ENCODE assay signal across 18 cellular contexts in genomic region chr2:105321875-105322646, GRCh38. TPM values are rescaled to one million over a fixed set of nuclear protein-coding genes. Genes with fewer than 3 reads are reported as not detected.
A peak's percentile ranks its signal among the peaks of the same experiment; 100 is the strongest.
DNase-seq lines count a peak whose midpoint lies in the region; ATAC-seq and TF ChIP-seq lines count a peak whose summit lies in the region.
"Had no signal": no experiment of that assay in that cellular context is flagged by ENCODE, and none has a peak within 500 bp of the region (broad histone marks: within the 10 kb centered on the region; RNA-seq: fewer than 3 reads in every experiment).

No MANE protein-coding gene starts in this region.

- intact Hi-C loops in left lung (cut with DNase I): no loop called here

- no peak for TF ChIP-seq CTCF in left lung (IDR thresholded peaks at IDR 0.05)

- 67 to 70% methylated on average over 3 of the region's 3 CpGs for WGBS in GM23248 (ENCODE audit: low coverage in 1 of 2, low lambda C conversion rate in 2 of 2, missing lambda C conversion rate in 2 of 2), 2 experiments

- peak overlapping the region; percentile 19 for H3K27ac Mint-ChIP-seq in T-helper 17 cell
- H3K27ac Mint-ChIP-seq: T-helper 1 cell treated with Interleukin-12 subunit alpha and Interleukin-12 subunit beta and Interleukin-4 antibody, amounts not matched to agents 30 μg/mL and 1 μg/mL, for 36 hours had no signal

- H3K4me1 Mint-ChIP-seq in activated T-cell treated with anti-CD3 and anti-CD28 coated beads, Interleukin-2, amount 50 U/mL, for 4 hours (ENCODE audit: low read depth): peaks cover 41% of the 10 kb centered on the region
- peaks cover 26% of the 10 kb centered on the region for H3K4me1 Mint-ChIP-seq in T-helper 17 cell

- H3K27ac ChIP-seq in GM23248 (no peak overlapping the region), left lung (no peak overlapping the region), substantia nigra (ENCODE audit: low read depth, low read length, poor library complexity, severe bottlenecking) (no peak overlapping the region)
- H3K27ac ChIP-seq: C4-2B, uterus had no signal

- H3K9ac ChIP-seq in GM23248: no peak overlapping the region

- H3K4me3 Mint-ChIP-seq in activated T-cell treated with anti-CD3 and anti-CD28 coated beads, Interleukin-2, amount 50 U/mL, for 4 hours: no peak overlapping the region
- no peak overlapping the region for H3K4me3 Mint-ChIP-seq in T-helper 17 cell
- H3K4me3 Mint-ChIP-seq: T-helper 1 cell treated with Interleukin-12 subunit alpha and Interleukin-12 subunit beta and Interleukin-4 antibody, amounts not matched to agents 30 μg/mL and 1 μg/mL, for 36 hours had no signal

- H3K9me2 ChIP-seq in GM23248 (ENCODE audit: insufficient read depth): no peaks in the 10 kb centered on the region

- no peak overlapping the region for H3K4me3 ChIP-seq in GM23248
- H3K4me3 ChIP-seq in left lung: no peak overlapping the region
- H3K4me3 ChIP-seq: uterus had no signal

- in situ Hi-C loops in GM23248 (cut with MboI): no loop called here

- H3K4me2 ChIP-seq in GM23248 (ENCODE audit: unreplicated experiment): no peak overlapping the region

- H3K27me3 ChIP-seq in GM23248 (replicated peaks; ENCODE audit: insufficient read depth) (no peaks in the 10 kb centered on the region), left lung (no peaks in the 10 kb centered on the region)
- H3K27me3 ChIP-seq: uterus had no signal

- H3K4me1 ChIP-seq in GM23248 (ENCODE audit: insufficient read depth) (peaks cover 25% of the 10 kb centered on the region), left lung (peaks cover 0 to 34% of the 10 kb centered on the region in 2 donors)
- H3K4me1 ChIP-seq: uterus had no signal

- H3K9me3 ChIP-seq in GM23248 (ENCODE audit: low read depth) (no peaks in the 10 kb centered on the region), T-helper 17 cell (ENCODE audit: control insufficient read depth, low read length, poor library complexity, severe bottlenecking) (no peaks in the 10 kb centered on the region), left lung (no peaks in the 10 kb centered on the region)
- H3K9me3 ChIP-seq: uterus had no signal

- ATAC-seq in activated T-cell treated with anti-CD3 and anti-CD28 coated beads, Interleukin-2, amount 50 U/mL, for 4 hours: peak; percentile 40 to 56
- no peak for ATAC-seq in T-helper 17 cell
- peak; percentile 60 for ATAC-seq in left lung
- no peak for ATAC-seq in GM18861 (IDR thresholded peaks at IDR 0.05; ENCODE audit: unreplicated experiment)
- ATAC-seq: activated CD4-positive, CD25-positive, alpha-beta regulatory T cell treated with anti-CD3 and anti-CD28 coated beads, Interleukin-2, amount 50 U/mL, for 24 hours; HCT116 had no signal

- H2AFZ ChIP-seq in GM23248: no peak overlapping the region

- 0 out of 2 replicates have a peak, but pooled peaks cover 8% of the 10 kb centered on the region for H3F3A ChIP-seq in GM23248 (ENCODE audit: insufficient read depth)

- no peak for DNase-seq in activated T-cell treated with anti-CD3 and anti-CD28 coated beads, Interleukin-2, amount 50 U/mL, for 4 hours
- DNase-seq in activated T-cell treated with anti-CD3 and anti-CD28 coated beads, Interleukin-2, amount 50 U/mL, for 48 hours: no peak
- peak; percentile 41 for DNase-seq in GM23248
- no peak for DNase-seq in T-helper 17 cell
- DNase-seq in left lung: no peak
- no peak for DNase-seq in kidney glomerular epithelial cell (lab: John Stamatoyannopoulos, UW)
- no peak for DNase-seq in substantia nigra (lab: John Stamatoyannopoulos, UW)
- DNase-seq: activated naive CD4-positive, alpha-beta T cell treated with anti-CD3 and anti-CD28 coated beads, Interleukin-2, amount 50 U/mL, for 16 hours; KBM-7; kidney; NCI-H2171 treated with DMSO at 0.1 percent for 48 hours; stimulated activated CD4-positive, alpha-beta T cell treated with anti-CD3 and anti-CD28 coated beads, Interleukin-15, amount 100 ng/mL, for 24 hours; uterus had no signal

- H3K36me3 ChIP-seq in GM23248 (ENCODE audit: low read depth) (no peaks in the 10 kb centered on the region), left lung (no peaks in the 10 kb centered on the region)
- H3K36me3 ChIP-seq: uterus had no signal

- no peaks in the 10 kb centered on the region for H3K27me3 Mint-ChIP-seq in activated T-cell treated with anti-CD3 and anti-CD28 coated beads, Interleukin-2, amount 50 U/mL, for 4 hours (ENCODE audit: low read depth)
- no peaks in the 10 kb centered on the region for H3K27me3 Mint-ChIP-seq in T-helper 17 cell

- no peaks in the 10 kb centered on the region for H4K20me1 ChIP-seq in GM23248 (ENCODE audit: insufficient read depth)

- no peaks in the 10 kb centered on the region for H3K9me3 Mint-ChIP-seq in activated T-cell treated with anti-CD3 and anti-CD28 coated beads, Interleukin-2, amount 50 U/mL, for 4 hours
- H3K9me3 Mint-ChIP-seq: T-helper 1 cell treated with Interleukin-12 subunit alpha and Interleukin-12 subunit beta and Interleukin-4 antibody, amounts not matched to agents 30 μg/mL and 1 μg/mL, for 36 hours had no signal

- peaks cover 15% of the 10 kb centered on the region for H3K36me3 Mint-ChIP-seq in activated T-cell treated with anti-CD3 and anti-CD28 coated beads, Interleukin-2, amount 50 U/mL, for 4 hours (ENCODE audit: insufficient read depth)
- H3K36me3 Mint-ChIP-seq in T-helper 17 cell (ENCODE audit: low read depth): no peaks in the 10 kb centered on the region

- peaks cover 62% of the 10 kb centered on the region for H3K79me2 ChIP-seq in GM23248 (ENCODE audit: insufficient read depth)

RNA-seq across cellular contexts. Expression of gene TGFBRAP1, which starts 7.5 kb away (rescaled TPM):
- 10 to 100 TPM; 25.1 to 27.3 (median 26.8) TPM for total RNA-seq in activated T-cell treated with anti-CD3 and anti-CD28 coated beads, Interleukin-2, amount 50 U/mL, for 4 hours
- 9.0 and 11.3 TPM in 2 replicates for total RNA-seq in GM23248 (2014; rRNA removed; shearing (Covaris generic))
- polyA plus RNA-seq in GM23248 (2016; fragmentation: Nextera tagmentation; extraction: Ambion mirVana): 8.3 and 8.5 TPM in 2 replicates
- 10 to 100 TPM; 18.5 to 19.1 TPM for total RNA-seq in T-helper 17 cell
- 10 to 100 TPM; 16.6 to 23.3 TPM for total RNA-seq in left lung

RNA-seq across cellular contexts. Expression of gene C2orf49, which starts 15.3 kb away (rescaled TPM):
- 10 to 100 TPM; 16.2 to 18.8 (median 18.1) TPM for total RNA-seq in activated T-cell treated with anti-CD3 and anti-CD28 coated beads, Interleukin-2, amount 50 U/mL, for 4 hours
- total RNA-seq in GM23248 (2014; rRNA removed; shearing (Covaris generic)): 9.0 and 17.6 TPM in 2 replicates
- 11.4 and 13.6 TPM in 2 replicates for polyA plus RNA-seq in GM23248 (2016; fragmentation: Nextera tagmentation; extraction: Ambion mirVana)
- total RNA-seq in T-helper 17 cell: 10 to 100 TPM; 18.1 to 21.5 TPM
- 10 to 100 TPM; 15.7 TPM for total RNA-seq in left lung

Comparison
In these comparisons a context has a peak if more than half of its experiments do, and no peak if none do; other contexts are left out.
1. ATAC-seq: peak in activated T-cell treated with anti-CD3 and anti-CD28 coated beads, Interleukin-2, amount 50 U/mL, for 4 hours (2 of 2) and left lung (single experiment); none in T-helper 17 cell (single experiment) and GM18861 (single experiment).